Comparison of ENCODE assay signal across 13 cellular contexts in the genomic region with DNA sequence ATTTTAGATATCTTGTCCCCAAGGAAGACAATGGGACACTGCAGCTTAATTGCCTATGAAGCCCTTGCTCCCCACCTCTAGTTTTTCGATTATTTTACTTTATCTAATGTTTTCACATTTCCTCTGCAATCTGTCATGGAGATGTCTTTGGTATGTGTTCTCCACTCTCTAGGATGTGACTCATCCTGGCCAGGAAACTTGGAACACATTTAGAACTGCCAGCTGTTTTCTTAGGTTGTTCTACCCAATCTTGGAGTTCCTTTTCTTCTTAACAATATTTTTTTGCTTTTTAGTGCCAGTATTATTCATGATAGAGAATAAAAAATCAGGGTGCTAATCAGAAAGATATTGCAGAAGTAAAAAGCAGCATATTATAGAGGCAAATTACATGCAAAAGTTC.
DNase-seq lines count a peak whose midpoint lies in the region; ATAC-seq and TF ChIP-seq lines count a peak whose summit lies in the region.
"Had no signal": no experiment of that assay in that cellular context is flagged by ENCODE, and none has a peak within 500 bp of the region (broad histone marks: within the 10 kb centered on the region; RNA-seq: fewer than 3 reads in every experiment).

No MANE protein-coding gene starts in this region.

- no peak overlapping the region for H3K4me3 ChIP-seq in fibroblast of mammary gland (ENCODE audit: control insufficient read depth, low read depth, low read length)
- H3K4me3 ChIP-seq in osteoblast (ENCODE audit: insufficient read depth, low read length), result no peak overlapping the region

- no peaks in the 10 kb centered on the region for H3K27me3 ChIP-seq in osteoblast (ENCODE audit: insufficient read depth, low read length)

- H3K27ac ChIP-seq in osteoblast (ENCODE audit: low read depth, low read length), result no peak overlapping the region

- no peak for TF ChIP-seq CTCF in fibroblast of mammary gland (conservative IDR thresholded peaks at IDR 0.05; ENCODE audit: control insufficient read depth, insufficient read depth, low read depth, low read length)
- no peak for TF ChIP-seq CTCF in osteoblast (IDR thresholded peaks at IDR 0.05; ENCODE audit: extremely low read depth, low read depth, low read length)

- H3K4me2 ChIP-seq in osteoblast (ENCODE audit: insufficient read depth, low read length), result no peak overlapping the region

- H3K4me1 ChIP-seq in osteoblast (ENCODE audit: insufficient read depth, low read length), result no peaks in the 10 kb centered on the region

- DNase-seq in EL, result peak; percentile 84
- peak; percentile 1 for DNase-seq in RPMI7951 (ENCODE audit: low read depth)
- DNase-seq in fibroblast of mammary gland (ENCODE audit: low read depth), result peak; percentile 88
- DNase-seq in osteoblast (ENCODE audit: insufficient read length, low spot score, missing footprints), result peak; percentile 62
- no peak for DNase-seq in NCI-H187 treated with DMSO at 0.1 percent for 48 hours (lab: John Stamatoyannopoulos, UW)
- DNase-seq in HuH-7.5 (ENCODE audit: low spot score), result no peak
- DNase-seq: CD8-positive, alpha-beta memory T cell; H7; islet precursor cell; NCI-H2227 treated with DMSO at 0.1 percent for 48 hours had no signal

- H3K36me3 ChIP-seq in osteoblast (ENCODE audit: insufficient read depth, low read length), result no peaks in the 10 kb centered on the region

- no peaks in the 10 kb centered on the region for H4K20me1 ChIP-seq in osteoblast (ENCODE audit: insufficient read depth, low read length)

- no peak overlapping the region for H2AFZ ChIP-seq in osteoblast (ENCODE audit: low read length)

- ATAC-seq in HG03378 (IDR thresholded peaks at IDR 0.05; ENCODE audit: unreplicated experiment) (no peak), GM19467 (IDR thresholded peaks at IDR 0.05; ENCODE audit: unreplicated experiment) (no peak)
- ATAC-seq: stimulated activated memory B cell treated with anti-CD40 and anti-IgM and Interleukin-4, amounts not matched to agents 10 μg/mL and 1 μg/mL and 100 μg/mL, for 72 hours had no signal

- peaks cover 3% of the 10 kb centered on the region for H3K9me3 ChIP-seq in osteoblast (ENCODE audit: low read depth, low read length)

- H3K79me2 ChIP-seq in osteoblast (ENCODE audit: insufficient read depth, low read length), result no peaks in the 10 kb centered on the region

Comparison
In these comparisons a context has a peak if more than half of its experiments do, and no peak if none do; other contexts are left out.
1. DNase-seq: peak in EL (single experiment), RPMI7951 (single experiment), fibroblast of mammary gland (single experiment) and osteoblast (single experiment); none in NCI-H187 treated with DMSO at 0.1 percent for 48 hours (single experiment) and HuH-7.5 (single experiment).